Comparison of ENCODE assay signal across 8 cellular contexts in the genomic region with DNA sequence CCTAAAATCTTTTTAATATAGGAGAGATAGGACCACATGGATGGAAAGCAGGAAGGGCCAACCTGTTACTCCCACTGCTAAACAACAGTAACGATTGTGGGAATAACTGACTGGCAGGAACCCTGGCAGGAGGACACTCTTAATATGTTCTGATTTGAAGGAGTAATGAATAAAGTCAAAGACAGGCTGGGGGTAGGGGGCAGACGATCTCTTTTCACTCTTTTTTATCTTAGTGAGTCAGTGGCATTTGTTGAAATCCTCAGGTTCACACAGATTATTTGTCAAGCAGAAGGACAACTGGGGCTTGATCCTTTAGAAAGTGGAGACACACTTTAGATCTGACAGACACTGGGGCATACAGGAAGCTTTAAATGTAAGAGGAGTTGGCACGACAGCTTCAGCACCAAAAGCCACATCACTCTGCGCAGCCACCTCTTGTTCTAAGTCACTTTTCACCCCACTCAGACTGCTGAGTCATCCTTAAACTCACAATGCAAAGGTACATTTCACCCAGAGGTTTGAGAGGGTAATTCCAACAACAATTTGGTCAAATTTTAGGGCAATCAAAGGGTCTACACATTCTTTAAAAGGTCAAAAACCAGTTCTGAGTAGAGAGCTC.
DNase-seq lines count a peak whose midpoint lies in the region; ATAC-seq lines count a peak whose summit lies in the region.

No MANE protein-coding gene starts in this region.

- H3K27ac ChIP-seq in SJCRH30 = no peak overlapping the region

- peak; percentile 6 to 15 for DNase-seq in activated CD4-positive, alpha-beta T cell treated with anti-CD3 and anti-CD28 coated beads for 24 hours (ENCODE audit: low read depth in 2 of 2)
- DNase-seq in activated CD4-positive, alpha-beta T cell treated with anti-CD3 and anti-CD28 coated beads for 1 hour = no peak
- DNase-seq in NCI-H774 (lab: John Stamatoyannopoulos, UW) = peak; percentile 71
- peak; percentile 57 for DNase-seq in astrocyte of the hippocampus (ENCODE audit: low read depth, low spot score)
- DNase-seq in stimulated activated CD4-positive, alpha-beta T cell treated with anti-CD3 and anti-CD28 coated beads, Interleukin-2, amount 100 ng/mL, for 4 hours (ENCODE audit: low read depth) = peak; percentile 6
- DNase-seq in SJCRH30 = no peak
- no peak for DNase-seq in retina

- peaks cover 4% of the 10 kb centered on the region for H3K4me1 ChIP-seq in SJCRH30

- H3K27me3 ChIP-seq in SJCRH30 = no peaks in the 10 kb centered on the region

- ATAC-seq in HG02884 (IDR thresholded peaks at IDR 0.05; ENCODE audit: unreplicated experiment) = peak; percentile 100

- no peaks in the 10 kb centered on the region for H3K36me3 ChIP-seq in SJCRH30

- no peak overlapping the region for H3K4me3 ChIP-seq in SJCRH30

- no peaks in the 10 kb centered on the region for H3K9me3 ChIP-seq in SJCRH30 (replicated peaks)

Comparison
In these comparisons a context has a peak if more than half of its experiments do, and no peak if none do; other contexts are left out.
1. DNase-seq: peak in activated CD4-positive, alpha-beta T cell treated with anti-CD3 and anti-CD28 coated beads for 24 hours (2 of 2), NCI-H774 (single experiment), astrocyte of the hippocampus (single experiment) and stimulated activated CD4-positive, alpha-beta T cell treated with anti-CD3 and anti-CD28 coated beads, Interleukin-2, amount 100 ng/mL, for 4 hours (single experiment); none in activated CD4-positive, alpha-beta T cell treated with anti-CD3 and anti-CD28 coated beads for 1 hour (single experiment), SJCRH30 (0 of 2) and retina (single experiment).